In the genomic region with DNA sequence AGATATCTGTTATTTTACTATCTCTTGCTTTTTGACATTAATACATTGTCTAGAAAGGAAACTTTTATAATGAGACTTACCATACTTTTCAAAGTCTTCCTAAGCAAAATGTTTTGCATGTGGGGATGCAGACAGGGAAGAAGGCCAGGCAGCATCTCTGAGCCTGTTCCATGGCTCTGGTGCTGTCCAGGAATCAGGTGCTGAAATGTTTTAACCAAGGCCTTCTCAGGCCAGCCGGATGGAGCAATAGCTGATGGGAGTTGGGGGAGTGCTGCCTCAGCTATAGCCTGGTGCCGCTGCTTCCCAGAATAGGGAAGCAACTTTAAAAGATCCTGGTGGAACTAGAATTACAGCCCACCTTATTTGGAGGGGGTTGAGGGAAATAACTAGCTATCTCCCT, we compare ENCODE assay signal across 1 cellular context.
TF ChIP-seq lines count a peak whose summit lies in the region.

No MANE protein-coding gene starts in this region.

TF ChIP-seq in WTC11, 78 proteins besides CTCF, POLR2A, EP300 and RAD21 (continued from another document):
- TF ChIP-seq, protein P1, sequence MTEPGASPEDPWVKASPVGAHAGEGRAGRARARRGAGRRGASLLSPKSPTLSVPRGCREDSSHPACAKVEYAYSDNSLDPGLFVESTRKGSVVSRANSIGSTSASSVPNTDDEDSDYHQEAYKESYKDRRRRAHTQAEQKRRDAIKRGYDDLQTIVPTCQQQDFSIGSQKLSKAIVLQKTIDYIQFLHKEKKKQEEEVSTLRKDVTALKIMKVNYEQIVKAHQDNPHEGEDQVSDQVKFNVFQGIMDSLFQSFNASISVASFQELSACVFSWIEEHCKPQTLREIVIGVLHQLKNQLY (CRISPR knock-in tag; IDR thresholded peaks at IDR 0.05), result no peak
- TF ChIP-seq FOXP4 (CRISPR knock-in tag; IDR thresholded peaks at IDR 0.05) (peak; percentile 70; the same call in 1 of the 2 replicates), ESRRA (CRISPR knock-in tag; IDR thresholded peaks at IDR 0.05; ENCODE audit: borderline replicate concordance) (no peak), ERG (CRISPR knock-in tag; IDR thresholded peaks at IDR 0.05) (no peak), CREB1 (CRISPR knock-in tag; IDR thresholded peaks at IDR 0.05) (no peak), USF1 (CRISPR knock-in tag; IDR thresholded peaks at IDR 0.05) (peak; percentile 14; the same call in 1 of the 2 replicates), ATF2 (CRISPR knock-in tag; IDR thresholded peaks at IDR 0.05; ENCODE audit: borderline replicate concordance, low read depth) (no peak), ZNF232 (CRISPR knock-in tag; IDR thresholded peaks at IDR 0.05) (peak; percentile 82), JAZF1 (CRISPR knock-in tag; IDR thresholded peaks at IDR 0.05) (no peak), ETV6 (CRISPR knock-in tag; IDR thresholded peaks at IDR 0.05) (peak; percentile 53; the same call in 1 of the 2 replicates), KAT7 (CRISPR knock-in tag; IDR thresholded peaks at IDR 0.05; ENCODE audit: borderline replicate concordance) (no peak), SMAD3 (CRISPR knock-in tag; IDR thresholded peaks at IDR 0.05; ENCODE audit: borderline replicate concordance) (0 out of 2 replicates have a peak, but pooled peaks have one; percentile 60)
- TF ChIP-seq, protein P2, sequence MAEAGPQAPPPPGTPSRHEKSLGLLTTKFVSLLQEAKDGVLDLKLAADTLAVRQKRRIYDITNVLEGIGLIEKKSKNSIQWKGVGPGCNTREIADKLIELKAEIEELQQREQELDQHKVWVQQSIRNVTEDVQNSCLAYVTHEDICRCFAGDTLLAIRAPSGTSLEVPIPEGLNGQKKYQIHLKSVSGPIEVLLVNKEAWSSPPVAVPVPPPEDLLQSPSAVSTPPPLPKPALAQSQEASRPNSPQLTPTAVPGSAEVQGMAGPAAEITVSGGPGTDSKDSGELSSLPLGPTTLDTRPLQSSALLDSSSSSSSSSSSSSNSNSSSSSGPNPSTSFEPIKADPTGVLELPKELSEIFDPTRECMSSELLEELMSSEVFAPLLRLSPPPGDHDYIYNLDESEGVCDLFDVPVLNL (CRISPR knock-in tag; IDR thresholded peaks at IDR 0.05; ENCODE audit: borderline replicate concordance, low read depth), result no peak
TF ChIP-seq in WTC11: peak in this region for 6.
